ENCODE assay signal across 11 cellular contexts in the genomic region with DNA sequence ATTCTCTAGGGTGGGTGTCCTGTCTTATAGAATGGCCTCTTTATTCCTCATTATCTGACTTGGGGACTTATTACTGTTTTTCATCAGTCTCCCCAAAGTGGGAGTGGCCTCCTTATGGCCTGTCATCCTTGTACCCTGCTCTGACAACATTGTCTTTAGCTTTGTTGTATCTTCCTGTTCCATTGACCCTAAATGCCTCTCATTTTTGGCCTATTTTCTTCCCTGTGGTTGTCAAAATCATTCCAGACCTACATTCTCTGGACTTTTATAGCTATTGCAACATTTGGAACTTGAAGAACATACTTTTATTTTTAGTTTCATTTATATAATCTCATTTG. TPM values are rescaled to one million over a fixed set of nuclear protein-coding genes. Genes with fewer than 3 reads are reported as not detected.
DNase-seq lines count a peak whose midpoint lies in the region; ATAC-seq and TF ChIP-seq lines count a peak whose summit lies in the region.
"Had no signal": no experiment of that assay in that cellular context is flagged by ENCODE, and none has a peak within 500 bp of the region (broad histone marks: within the 10 kb centered on the region; RNA-seq: fewer than 3 reads in every experiment).

No MANE protein-coding gene starts in this region.

- CTCF ChIA-PET in WTC11 (lab: Charles Lee), result interaction anchor here (0.5 to 2.3 kb wide), 53 partner anchors 8 to 519 kb away, joined by 3 to 39 read pairs (median 4); a partner anchor contains a TSS

- H3K4me3 ChIP-seq in adipocyte (ENCODE audit: low read length), result peak overlapping the region; percentile 8
- H3K4me3 ChIP-seq: lung, MG63, psoas muscle had no signal

- DNase-seq in GM03348 (ENCODE audit: low spot score) (peak; percentile 70), adipocyte (ENCODE audit: low read depth) (peak; percentile 69), WTC11 (ENCODE audit: low spot score) (no peak), nucleus accumbens (lab: John Stamatoyannopoulos, UW) (no peak), NCI-H187 treated with DMSO at 0.1 percent for 48 hours (lab: John Stamatoyannopoulos, UW) (no peak)
- DNase-seq in natural killer cell treated with Interleukin-12 subunit alpha and Interleukin-12 subunit beta and Interleukin-15 and Interleukin-18, amount 100 ng/mL, for 72 hours (ENCODE audit: low spot score), result no peak
- DNase-seq in stimulated activated CD8-positive, alpha-beta memory T cell treated with anti-CD3 and anti-CD28 coated beads, Interleukin-4, amount 100 ng/mL, for 48 hours, result no peak
- DNase-seq: psoas muscle had no signal

- ATAC-seq in HG02588 (IDR thresholded peaks at IDR 0.05; ENCODE audit: unreplicated experiment) (peak; percentile 11), WTC11 (no peak; the same call in 1 of the 2 replicates)
- peak in 1 of 2 donors; percentile 10 for ATAC-seq in natural killer cell treated with Interleukin-12 subunit alpha and Interleukin-12 subunit beta and Interleukin-15 and Interleukin-18, amount 100 ng/mL, for 72 hours

- peak overlapping the region; percentile 40 to 47 for H3K27ac Mint-ChIP-seq in natural killer cell treated with Interleukin-12 subunit alpha and Interleukin-12 subunit beta and Interleukin-15 and Interleukin-18, amount 100 ng/mL, for 72 hours
- no peak overlapping the region for H3K27ac Mint-ChIP-seq in WTC11

- H3K9ac ChIP-seq in adipocyte (ENCODE audit: low read length), result peak overlapping the region; percentile 40

- no peaks in the 10 kb centered on the region for H3K9me3 Mint-ChIP-seq in natural killer cell treated with Interleukin-12 subunit alpha and Interleukin-12 subunit beta and Interleukin-15 and Interleukin-18, amount 100 ng/mL, for 72 hours
- no peaks in the 10 kb centered on the region for H3K9me3 Mint-ChIP-seq in WTC11

- no peaks in the 10 kb centered on the region for H3K27me3 Mint-ChIP-seq in natural killer cell treated with Interleukin-12 subunit alpha and Interleukin-12 subunit beta and Interleukin-15 and Interleukin-18, amount 100 ng/mL, for 72 hours
- no peaks in the 10 kb centered on the region for H3K27me3 Mint-ChIP-seq in WTC11 (ENCODE audit: low read depth)

- H3K4me1 Mint-ChIP-seq in natural killer cell treated with Interleukin-12 subunit alpha and Interleukin-12 subunit beta and Interleukin-15 and Interleukin-18, amount 100 ng/mL, for 72 hours (ENCODE audit: low read depth in 2 of 2), result peaks cover 55% of the 10 kb centered on the region in 2 donors
- no peaks in the 10 kb centered on the region for H3K4me1 Mint-ChIP-seq in WTC11

- H3K27me3 ChIP-seq in adipocyte (replicated peaks; ENCODE audit: control insufficient read depth, insufficient read depth, low read length), result no peaks in the 10 kb centered on the region
- H3K27me3 ChIP-seq: MG63 had no signal

- peaks cover 39% of the 10 kb centered on the region for H3K36me3 Mint-ChIP-seq in natural killer cell treated with Interleukin-12 subunit alpha and Interleukin-12 subunit beta and Interleukin-15 and Interleukin-18, amount 100 ng/mL, for 72 hours
- H3K36me3 Mint-ChIP-seq in WTC11, result peaks cover 30% of the 10 kb centered on the region

- H3K36me3 ChIP-seq in adipocyte (ENCODE audit: control insufficient read depth, insufficient read depth, low read length, severe bottlenecking), result peaks cover 75% of the 10 kb centered on the region

- TF ChIP-seq CTCF in WTC11 (IDR thresholded peaks at IDR 0.05), result no peak

- H3K4me1 ChIP-seq in adipocyte (ENCODE audit: control insufficient read depth, insufficient read depth, low read length), result peaks cover 40% of the 10 kb centered on the region
- H3K4me1 ChIP-seq: psoas muscle had no signal

- H3K4me3 Mint-ChIP-seq in natural killer cell treated with Interleukin-12 subunit alpha and Interleukin-12 subunit beta and Interleukin-15 and Interleukin-18, amount 100 ng/mL, for 72 hours, result no peak overlapping the region
- H3K4me3 Mint-ChIP-seq in WTC11, result no peak overlapping the region

- H3K9me3 ChIP-seq in adipocyte (ENCODE audit: control insufficient read depth, low read length), result no peaks in the 10 kb centered on the region
- H3K9me3 ChIP-seq: MG63, psoas muscle had no signal

- POLR2A ChIA-PET in WTC11 (lab: Charles Lee), result interaction anchor here (2.0 kb wide), 1 partner anchor 10 kb away, joined by 7 read pairs; a partner anchor contains a TSS

TF ChIP-seq in WTC11, 78 proteins besides CTCF, POLR2A, EP300 and RAD21:
- no peak for TF ChIP-seq TEAD1 (CRISPR knock-in tag; IDR thresholded peaks at IDR 0.05)
- TF ChIP-seq, protein P1, sequence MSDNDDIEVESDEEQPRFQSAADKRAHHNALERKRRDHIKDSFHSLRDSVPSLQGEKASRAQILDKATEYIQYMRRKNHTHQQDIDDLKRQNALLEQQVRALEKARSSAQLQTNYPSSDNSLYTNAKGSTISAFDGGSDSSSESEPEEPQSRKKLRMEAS (CRISPR knock-in tag; IDR thresholded peaks at IDR 0.05), result no peak
- TF ChIP-seq, protein P2, sequence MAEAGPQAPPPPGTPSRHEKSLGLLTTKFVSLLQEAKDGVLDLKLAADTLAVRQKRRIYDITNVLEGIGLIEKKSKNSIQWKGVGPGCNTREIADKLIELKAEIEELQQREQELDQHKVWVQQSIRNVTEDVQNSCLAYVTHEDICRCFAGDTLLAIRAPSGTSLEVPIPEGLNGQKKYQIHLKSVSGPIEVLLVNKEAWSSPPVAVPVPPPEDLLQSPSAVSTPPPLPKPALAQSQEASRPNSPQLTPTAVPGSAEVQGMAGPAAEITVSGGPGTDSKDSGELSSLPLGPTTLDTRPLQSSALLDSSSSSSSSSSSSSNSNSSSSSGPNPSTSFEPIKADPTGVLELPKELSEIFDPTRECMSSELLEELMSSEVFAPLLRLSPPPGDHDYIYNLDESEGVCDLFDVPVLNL (CRISPR knock-in tag; IDR thresholded peaks at IDR 0.05; ENCODE audit: borderline replicate concordance, low read depth), result no peak
- TF ChIP-seq, protein P3, sequence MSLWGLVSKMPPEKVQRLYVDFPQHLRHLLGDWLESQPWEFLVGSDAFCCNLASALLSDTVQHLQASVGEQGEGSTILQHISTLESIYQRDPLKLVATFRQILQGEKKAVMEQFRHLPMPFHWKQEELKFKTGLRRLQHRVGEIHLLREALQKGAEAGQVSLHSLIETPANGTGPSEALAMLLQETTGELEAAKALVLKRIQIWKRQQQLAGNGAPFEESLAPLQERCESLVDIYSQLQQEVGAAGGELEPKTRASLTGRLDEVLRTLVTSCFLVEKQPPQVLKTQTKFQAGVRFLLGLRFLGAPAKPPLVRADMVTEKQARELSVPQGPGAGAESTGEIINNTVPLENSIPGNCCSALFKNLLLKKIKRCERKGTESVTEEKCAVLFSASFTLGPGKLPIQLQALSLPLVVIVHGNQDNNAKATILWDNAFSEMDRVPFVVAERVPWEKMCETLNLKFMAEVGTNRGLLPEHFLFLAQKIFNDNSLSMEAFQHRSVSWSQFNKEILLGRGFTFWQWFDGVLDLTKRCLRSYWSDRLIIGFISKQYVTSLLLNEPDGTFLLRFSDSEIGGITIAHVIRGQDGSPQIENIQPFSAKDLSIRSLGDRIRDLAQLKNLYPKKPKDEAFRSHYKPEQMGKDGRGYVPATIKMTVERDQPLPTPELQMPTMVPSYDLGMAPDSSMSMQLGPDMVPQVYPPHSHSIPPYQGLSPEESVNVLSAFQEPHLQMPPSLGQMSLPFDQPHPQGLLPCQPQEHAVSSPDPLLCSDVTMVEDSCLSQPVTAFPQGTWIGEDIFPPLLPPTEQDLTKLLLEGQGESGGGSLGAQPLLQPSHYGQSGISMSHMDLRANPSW (CRISPR knock-in tag; conservative IDR thresholded peaks at IDR 0.05; ENCODE audit: low read depth), result no peak
- no peak for TF ChIP-seq KAT7 (CRISPR knock-in tag; IDR thresholded peaks at IDR 0.05; ENCODE audit: borderline replicate concordance)
- TF ChIP-seq, protein P4, sequence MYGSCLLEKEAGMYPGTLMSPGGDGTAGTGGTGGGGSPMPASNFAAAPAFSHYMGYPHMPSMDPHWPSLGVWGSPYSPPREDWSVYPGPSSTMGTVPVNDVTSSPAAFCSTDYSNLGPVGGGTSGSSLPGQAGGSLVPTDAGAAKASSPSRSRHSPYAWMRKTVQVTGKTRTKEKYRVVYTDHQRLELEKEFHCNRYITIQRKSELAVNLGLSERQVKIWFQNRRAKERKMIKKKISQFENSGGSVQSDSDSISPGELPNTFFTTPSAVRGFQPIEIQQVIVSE (CRISPR knock-in tag; IDR thresholded peaks at IDR 0.05; ENCODE audit: borderline replicate concordance), result no peak
- TF ChIP-seq ZNF121 (CRISPR knock-in tag; IDR thresholded peaks at IDR 0.05), result no peak
- TF ChIP-seq, protein P5, sequence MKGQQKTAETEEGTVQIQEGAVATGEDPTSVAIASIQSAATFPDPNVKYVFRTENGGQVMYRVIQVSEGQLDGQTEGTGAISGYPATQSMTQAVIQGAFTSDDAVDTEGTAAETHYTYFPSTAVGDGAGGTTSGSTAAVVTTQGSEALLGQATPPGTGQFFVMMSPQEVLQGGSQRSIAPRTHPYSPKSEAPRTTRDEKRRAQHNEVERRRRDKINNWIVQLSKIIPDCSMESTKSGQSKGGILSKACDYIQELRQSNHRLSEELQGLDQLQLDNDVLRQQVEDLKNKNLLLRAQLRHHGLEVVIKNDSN (CRISPR knock-in tag; IDR thresholded peaks at IDR 0.05), result no peak

RNA-seq across cellular contexts. Expression of a gene that starts 9.7 kb away (rescaled TPM):
- total RNA-seq in natural killer cell treated with Interleukin-12 subunit alpha and Interleukin-12 subunit beta and Interleukin-15 and Interleukin-18, amount 100 ng/mL, for 72 hours, result 10 to 100 TPM; 51.2 to 78.5 TPM
- total RNA-seq in WTC11 (2021), result 23.2 to 28.1 TPM (median 25.2 TPM) in 3 replicates

RNA-seq across cellular contexts. Expression of a gene that starts 45.2 kb away (rescaled TPM):
- total RNA-seq in natural killer cell treated with Interleukin-12 subunit alpha and Interleukin-12 subunit beta and Interleukin-15 and Interleukin-18, amount 100 ng/mL, for 72 hours, result 1 to 10 TPM; 3.0 to 3.7 TPM
- total RNA-seq in WTC11 (2021), result 1.2 to 1.3 TPM (median 1.2 TPM) in 3 replicates

RNA-seq across cellular contexts. Expression of a gene that starts 56.8 kb away (rescaled TPM):
- total RNA-seq in natural killer cell treated with Interleukin-12 subunit alpha and Interleukin-12 subunit beta and Interleukin-15 and Interleukin-18, amount 100 ng/mL, for 72 hours, result 10 to 100 TPM; 34.6 to 49.6 TPM
- 25.3 to 25.8 TPM (median 25.4 TPM) in 3 replicates for total RNA-seq in WTC11 (2021)

Comparison
In these comparisons a context has a peak if more than half of its experiments do, and no peak if none do; other contexts are left out.
1. DNase-seq: peak in GM03348 (single experiment) and adipocyte (single experiment); none in natural killer cell treated with Interleukin-12 subunit alpha and Interleukin-12 subunit beta and Interleukin-15 and Interleukin-18, amount 100 ng/mL, for 72 hours (single experiment), WTC11 (single experiment), nucleus accumbens (0 of 56), NCI-H187 treated with DMSO at 0.1 percent for 48 hours (single experiment) and stimulated activated CD8-positive, alpha-beta memory T cell treated with anti-CD3 and anti-CD28 coated beads, Interleukin-4, amount 100 ng/mL, for 48 hours (single experiment).